Comparison of ENCODE assay signal across 10 cellular contexts in genomic region chr20:53655909-53656652, GRCh38.
DNase-seq lines count a peak whose midpoint lies in the region; ATAC-seq and TF ChIP-seq lines count a peak whose summit lies in the region.
"Had no signal": no experiment of that assay in that cellular context is flagged by ENCODE, and none has a peak within 500 bp of the region (broad histone marks: within the 10 kb centered on the region; RNA-seq: fewer than 3 reads in every experiment).

No MANE protein-coding gene starts in this region.

- POLR2A ChIA-PET in activated CD4-positive, alpha-beta memory T cell treated with anti-CD3 and anti-CD28 coated beads, Interleukin-2, amount 10 ng/mL, durations not matched to agents 7 days and 5 days (lab: Charles Lee), result interaction anchor here (1.1 to 2.1 kb wide), 3 partner anchors 9 to 61 kb away, joined by 3 to 7 read pairs (median 3); no protein-coding TSS in a partner anchor

- no peak for TF ChIP-seq EP300 in upper lobe of left lung (IDR thresholded peaks at IDR 0.05)

- H3K27me3 ChIP-seq in heart right ventricle (no peaks in the 10 kb centered on the region), upper lobe of left lung (no peaks in the 10 kb centered on the region)

- H3K9me3 ChIP-seq in heart right ventricle, result no peaks in the 10 kb centered on the region
- H3K9me3 ChIP-seq in upper lobe of left lung, result no peaks in the 10 kb centered on the region

- WGBS in heart right ventricle, 2 donors, result 61 to 67% methylated on average over 6 of the region's 6 CpGs
- 49 to 51% methylated on average over 6 of the region's 6 CpGs for WGBS in upper lobe of left lung, 2 donors

- no peak for TF ChIP-seq CTCF in heart right ventricle (IDR thresholded peaks at IDR 0.05)
- no peak for TF ChIP-seq CTCF in upper lobe of left lung (IDR thresholded peaks at IDR 0.05)

- peak overlapping the region; percentile 45 for H3K27ac Mint-ChIP-seq in activated CD4-positive, alpha-beta memory T cell treated with anti-CD3 and anti-CD28 coated beads, Interleukin-2, amount 10 ng/mL, durations not matched to agents 7 days and 5 days

- H3K9me3 Mint-ChIP-seq in activated CD4-positive, alpha-beta memory T cell treated with anti-CD3 and anti-CD28 coated beads, Interleukin-2, amount 10 ng/mL, durations not matched to agents 7 days and 5 days, result no peaks in the 10 kb centered on the region

- no peak for TF ChIP-seq POLR2A in upper lobe of left lung (IDR thresholded peaks at IDR 0.05)

- no peaks in the 10 kb centered on the region for H3K27me3 Mint-ChIP-seq in activated CD4-positive, alpha-beta memory T cell treated with anti-CD3 and anti-CD28 coated beads, Interleukin-2, amount 10 ng/mL, durations not matched to agents 7 days and 5 days

- DNase-seq in heart right ventricle (no peak), Right ventricle myocardium superior (no peak), kidney glomerular epithelial cell (lab: John Stamatoyannopoulos, UW) (peak; percentile 24), upper lobe of left lung (no peak), MV-4-11 (lab: John Stamatoyannopoulos, UW) (no peak)
- DNase-seq in activated CD4-positive, alpha-beta memory T cell treated with anti-CD3 and anti-CD28 coated beads, Interleukin-2, amount 10 ng/mL, durations not matched to agents 7 days and 5 days, result no peak
- DNase-seq in activated effector memory CD4-positive, alpha-beta T cell treated with Interleukin-2 at 50 U/mL for 16 hours, result no peak
- DNase-seq: aorta, COR-L47 had no signal

- H3K4me3 ChIP-seq in heart right ventricle, result no peak overlapping the region
- H3K4me3 ChIP-seq in upper lobe of left lung, result no peak overlapping the region

- no peaks in the 10 kb centered on the region for H3K36me3 Mint-ChIP-seq in activated CD4-positive, alpha-beta memory T cell treated with anti-CD3 and anti-CD28 coated beads, Interleukin-2, amount 10 ng/mL, durations not matched to agents 7 days and 5 days (ENCODE audit: low read depth)

- no peaks in the 10 kb centered on the region for H3K36me3 ChIP-seq in heart right ventricle
- no peaks in the 10 kb centered on the region for H3K36me3 ChIP-seq in upper lobe of left lung

- H3K27ac ChIP-seq in heart right ventricle (peak overlapping the region in 6 of 10 donors; percentile 19 to 72 (median 39)), upper lobe of left lung (peak overlapping the region in 3 of 4 donors; percentile 38 to 77 (median 45))

- no peak overlapping the region for H3K4me3 Mint-ChIP-seq in activated CD4-positive, alpha-beta memory T cell treated with anti-CD3 and anti-CD28 coated beads, Interleukin-2, amount 10 ng/mL, durations not matched to agents 7 days and 5 days

- CTCF ChIA-PET in activated CD4-positive, alpha-beta memory T cell treated with anti-CD3 and anti-CD28 coated beads, Interleukin-2, amount 10 ng/mL, durations not matched to agents 7 days and 5 days (lab: Charles Lee), result interaction anchor here (0.6 to 1.2 kb wide), 4 partner anchors 30 to 284 kb away, joined by 3 read pairs; no protein-coding TSS in a partner anchor

- ATAC-seq in heart right ventricle (no peak), Right ventricle myocardium superior (ENCODE audit: poor library complexity) (no peak), upper lobe of left lung (ENCODE audit: low FRiP score in 2 of 2) (no peak), HG03175 (IDR thresholded peaks at IDR 0.05; ENCODE audit: unreplicated experiment) (no peak)

- intact Hi-C loops in heart right ventricle (cut with DNase I), result loop anchor here in 1 of 10 donors (5.0 kb wide), 1 partner anchor 34 kb away; no protein-coding TSS in a partner anchor
- intact Hi-C loops in Right ventricle myocardium superior (cut with DNase I), result no loop called here

- H3K4me1 Mint-ChIP-seq in activated CD4-positive, alpha-beta memory T cell treated with anti-CD3 and anti-CD28 coated beads, Interleukin-2, amount 10 ng/mL, durations not matched to agents 7 days and 5 days, result peaks cover 67% of the 10 kb centered on the region

- peaks cover 2 to 80% (median 40%) of the 10 kb centered on the region in 9 donors for H3K4me1 ChIP-seq in heart right ventricle
- H3K4me1 ChIP-seq in upper lobe of left lung, result peaks cover 41 to 44% (median 44%) of the 10 kb centered on the region in 4 donors
